ENCODE assay signal across 1 cellular context in genomic region chr22:50260801-50261614, GRCh38.
TF ChIP-seq lines count a peak whose summit lies in the region.

No MANE protein-coding gene starts in this region.

TF ChIP-seq in HepG2, 621 proteins besides CTCF, POLR2A, EP300 and RAD21 (continued from another document and continues in another):
- no peak for TF ChIP-seq NR0B2 (CRISPR knock-in tag; IDR thresholded peaks at IDR 0.05)
- peak; percentile 72 for TF ChIP-seq PHF8 (CRISPR knock-in tag; IDR thresholded peaks at IDR 0.05)
- TF ChIP-seq KLF9 (CRISPR knock-in tag; IDR thresholded peaks at IDR 0.05; ENCODE audit: low read depth): no peak
- no peak for TF ChIP-seq ZFP41 (CRISPR knock-in tag; IDR thresholded peaks at IDR 0.05; ENCODE audit: borderline replicate concordance)
- no peak for TF ChIP-seq E2F2 (CRISPR knock-in tag; IDR thresholded peaks at IDR 0.05; ENCODE audit: borderline replicate concordance)
- 0 out of 2 replicates have a peak, but pooled peaks have one; percentile 38 for TF ChIP-seq BORCS8-MEF2B (CRISPR knock-in tag; IDR thresholded peaks at IDR 0.05)
- TF ChIP-seq RFX1 (IDR thresholded peaks at IDR 0.05): no peak
- TF ChIP-seq ZNF691 (CRISPR knock-in tag; IDR thresholded peaks at IDR 0.05; ENCODE audit: borderline replicate concordance, low read depth): no peak
- no peak for TF ChIP-seq ZBTB40 (IDR thresholded peaks at IDR 0.05)
- TF ChIP-seq ZBTB40 (CRISPR knock-in tag; IDR thresholded peaks at IDR 0.05): peak; percentile 55; the same call in 1 of the 2 replicates
- no peak for TF ChIP-seq ZBTB21 (CRISPR knock-in tag; IDR thresholded peaks at IDR 0.05)
- 0 out of 2 replicates have a peak, but pooled peaks have one; percentile 18 for TF ChIP-seq SALL2 (CRISPR knock-in tag; IDR thresholded peaks at IDR 0.05)
- no peak for TF ChIP-seq ELF4 (CRISPR knock-in tag; IDR thresholded peaks at IDR 0.05; ENCODE audit: borderline replicate concordance)
- TF ChIP-seq MYNN (CRISPR knock-in tag; IDR thresholded peaks at IDR 0.05; ENCODE audit: low read depth): no peak
- TF ChIP-seq FOXP4 (CRISPR knock-in tag; IDR thresholded peaks at IDR 0.05): no peak
- no peak for TF ChIP-seq ZNF556 (CRISPR knock-in tag; IDR thresholded peaks at IDR 0.05; ENCODE audit: borderline replicate concordance)
- TF ChIP-seq NR3C1 (CRISPR knock-in tag; IDR thresholded peaks at IDR 0.05): no peak
- TF ChIP-seq CREBL2 (CRISPR knock-in tag; IDR thresholded peaks at IDR 0.05; ENCODE audit: borderline replicate concordance): no peak; the same call in 1 of the 2 replicates
- TF ChIP-seq ZBTB33 (CRISPR knock-in tag; IDR thresholded peaks at IDR 0.05): no peak
- TF ChIP-seq MYPOP (CRISPR knock-in tag; IDR thresholded peaks at IDR 0.05): no peak
- TF ChIP-seq CSRNP1 (CRISPR knock-in tag; IDR thresholded peaks at IDR 0.05): 0 out of 2 replicates have a peak, but pooled peaks have one; percentile 58
- TF ChIP-seq ZNF749 (CRISPR knock-in tag; IDR thresholded peaks at IDR 0.05; ENCODE audit: borderline replicate concordance): no peak
- TF ChIP-seq CREB3 (CRISPR knock-in tag; IDR thresholded peaks at IDR 0.05): no peak
- no peak for TF ChIP-seq ZNF710 (CRISPR knock-in tag; IDR thresholded peaks at IDR 0.05; ENCODE audit: borderline replicate concordance)
- TF ChIP-seq ZBTB46 (CRISPR knock-in tag; IDR thresholded peaks at IDR 0.05; ENCODE audit: borderline replicate concordance): no peak
- TF ChIP-seq TEF (CRISPR knock-in tag; IDR thresholded peaks at IDR 0.05): no peak
- no peak for TF ChIP-seq ZNF552 (CRISPR knock-in tag; IDR thresholded peaks at IDR 0.05; ENCODE audit: borderline replicate concordance)
